Comparison of ENCODE assay signal across 9 cellular contexts in genomic region chr18:62744076-62744705, GRCh38. TPM values are rescaled to one million over a fixed set of nuclear protein-coding genes. Genes with fewer than 3 reads are reported as not detected.
DNase-seq lines count a peak whose midpoint lies in the region; ATAC-seq, FAIRE-seq and TF ChIP-seq lines count a peak whose summit lies in the region.
"Had no signal": no experiment of that assay in that cellular context is flagged by ENCODE, and none has a peak within 500 bp of the region (broad histone marks: within the 10 kb centered on the region; RNA-seq: fewer than 3 reads in every experiment).

No MANE protein-coding gene starts in this region.

- H3K9ac ChIP-seq in SK-N-SH (no peak overlapping the region), K562 (ENCODE audit: insufficient read depth in 1 of 2, low read depth in 2 of 2, low read length in 2 of 2) (peak overlapping the region in 1 of 2 experiments; percentile 24; a peak in 1 of 4 replicates)

- TF ChIP-seq CTCF in SK-N-SH (IDR thresholded peaks at IDR 0.05), result no peak
- TF ChIP-seq CTCF in K562 (IDR thresholded peaks at IDR 0.05 in 2 of 3, conservative IDR thresholded peaks at IDR 0.05 in 1 of 3; ENCODE audit: insufficient read depth in 2 of 3, low read depth in 1 of 3, low read length in 3 of 3), result no peak
- no peak for TF ChIP-seq CTCF in thyroid gland (IDR thresholded peaks at IDR 0.05)
- no peak for TF ChIP-seq CTCF in testis (IDR thresholded peaks at IDR 0.05)

- in situ Hi-C loops in K562 (cut with MboI), result no loop called here

- H3K9me3 ChIP-seq in SK-N-SH (no peaks in the 10 kb centered on the region), K562 (replicated peaks; ENCODE audit: control insufficient read depth, insufficient read depth, low read depth, low read length) (no peaks in the 10 kb centered on the region), thyroid gland (no peaks in the 10 kb centered on the region), testis (no peaks in the 10 kb centered on the region)

- no peak for DNase-seq in SK-N-SH
- no peak for DNase-seq in K562 (ENCODE audit: extremely low read depth in 1 of 4, low spot score in 3 of 4)
- DNase-seq in thyroid gland, result peak in 1 of 2 donors; percentile 27
- DNase-seq in testis, result no peak
- no peak for DNase-seq in activated CD4-positive, alpha-beta T cell treated with anti-CD3 and anti-CD28 coated beads, Interleukin-2, amount 50 U/mL, for 48 hours
- no peak for DNase-seq in NCI-H1694 (lab: John Stamatoyannopoulos, UW)

- intact Hi-C loops in K562 (cut with micrococcal nuclease) (loop anchor here (10.0 kb wide), 1 partner anchor 91 kb away; no protein-coding TSS in a partner anchor), thyroid gland (cut with DNase I) (no loop called here), testis (cut with DNase I; ENCODE audit: low total_unique reads) (no loop called here)

- POLR2A ChIA-PET in SK-N-SH (lab: Yijun Ruan, JAX), result interaction anchor here (0.6 kb wide), 1 partner anchor 130 kb away, joined by 4 read pairs; no protein-coding TSS in a partner anchor
- POLR2A ChIA-PET in K562 (lab: Yijun Ruan, JAX), result interaction anchor here (0.8 kb wide), 1 partner anchor 20 kb away, joined by 5 read pairs; no protein-coding TSS in a partner anchor

- 97% methylated on average over 3 of the region's 3 CpGs for WGBS in SK-N-SH (ENCODE audit: low lambda C conversion rate)
- 83% methylated on average over 3 of the region's 3 CpGs for WGBS in K562 (ENCODE audit: insufficient coverage, low coverage, missing lambda C conversion rate)
- WGBS in thyroid gland, 2 donors, result 82 to 93% methylated on average over 3 of the region's 3 CpGs
- 91 to 100% methylated on average over 3 of the region's 3 CpGs for WGBS in testis, 2 donors

- peaks cover 0 to 13% of the 10 kb centered on the region in 2 experiments; a peak in 2 of 4 replicates for H3K4me1 ChIP-seq in SK-N-SH (ENCODE audit: control insufficient read depth in 1 of 2, insufficient read depth in 2 of 2, low read depth in 1 of 2, low read length in 1 of 2)
- H3K4me1 ChIP-seq in K562 (replicated peaks in 1 of 2; ENCODE audit: control insufficient read depth in 2 of 2, insufficient read depth in 2 of 2, low read length in 2 of 2), result peaks cover 7 to 32% of the 10 kb centered on the region in 2 experiments
- H3K4me1 ChIP-seq in thyroid gland, result peaks cover 22 to 42% of the 10 kb centered on the region in 2 donors
- H3K4me1 ChIP-seq in testis, result peaks cover 12% of the 10 kb centered on the region

- no TSS peak for BruUV-seq in K562 (replicated peaks; lab: Mats Ljungman, UMichigan)

- CTCF ChIA-PET in SK-N-SH (lab: Yijun Ruan, JAX), result interaction anchor here (0.7 to 1.6 kb wide), 3 partner anchors 10 to 64 kb away, joined by 3 read pairs; no protein-coding TSS in a partner anchor
- CTCF ChIA-PET in K562 (lab: Yijun Ruan, JAX; ENCODE audit: low intra/inter-chr PET ratio), result no interaction called here

- H3K4me2 ChIP-seq in SK-N-SH, result no peak overlapping the region
- no peak overlapping the region; the same call in 1 of the 2 replicates for H3K4me2 ChIP-seq in K562 (ENCODE audit: insufficient read depth, low read length)

- TF ChIP-seq POLR2A in K562 (conservative IDR thresholded peaks at IDR 0.05) (no peak), thyroid gland (IDR thresholded peaks at IDR 0.05) (no peak), testis (IDR thresholded peaks at IDR 0.05) (no peak)

- no peak overlapping the region for H2AFZ ChIP-seq in SK-N-SH (ENCODE audit: low read depth)
- no peak overlapping the region for H2AFZ ChIP-seq in K562 (ENCODE audit: low read depth, low read length)

- TF ChIP-seq RAD21 in SK-N-SH (IDR thresholded peaks at IDR 0.05; ENCODE audit: low read length) (no peak), K562 (CRISPR knock-in tag; conservative IDR thresholded peaks at IDR 0.05 in 1 of 2, IDR thresholded peaks at IDR 0.05 in 1 of 2) (no peak)

- H3K9me1 ChIP-seq in K562 (ENCODE audit: control insufficient read depth, insufficient read depth, low read length), result no peaks in the 10 kb centered on the region

- H3K36me3 ChIP-seq in SK-N-SH (replicated peaks in 1 of 2; ENCODE audit: control insufficient read depth in 1 of 2, insufficient read depth in 2 of 2, low read length in 1 of 2), result no peaks in the 10 kb centered on the region
- no peaks in the 10 kb centered on the region for H3K36me3 ChIP-seq in K562 (ENCODE audit: control insufficient read depth, insufficient read depth, low read length)
- no peaks in the 10 kb centered on the region for H3K36me3 ChIP-seq in thyroid gland
- H3K36me3 ChIP-seq in testis (ENCODE audit: low read depth, missing control alignments), result no peaks in the 10 kb centered on the region

- no peak for FAIRE-seq in K562 (lab: Jason Lieb, UNC)
- FAIRE-seq: urothelium cell line had no signal

- H3K9me2 ChIP-seq in SK-N-SH, result no peaks in the 10 kb centered on the region

- no peak overlapping the region for H3K4me3 ChIP-seq in SK-N-SH (ENCODE audit: low read depth in 2 of 2, low read length in 1 of 2)
- no peak overlapping the region for H3K4me3 ChIP-seq in K562
- H3K4me3 ChIP-seq in thyroid gland (replicated peaks in 1 of 3), result no peak overlapping the region
- no peak overlapping the region for H3K4me3 ChIP-seq in testis

- H3K27ac ChIP-seq in SK-N-SH (ENCODE audit: low read depth in 2 of 2, low read length in 1 of 2) (no peak overlapping the region), K562 (ENCODE audit: extremely low read depth, low read depth, low read length) (peak overlapping the region; percentile 43; the same call in 2 of the 3 replicates), thyroid gland (peak overlapping the region; percentile 15 to 40 (median 28)), testis (no peak overlapping the region)

- H3K27me3 ChIP-seq in SK-N-SH (ENCODE audit: insufficient read depth), result no peaks in the 10 kb centered on the region
- no peaks in the 10 kb centered on the region for H3K27me3 ChIP-seq in K562 (ENCODE audit: control insufficient read depth in 2 of 2, insufficient read depth in 2 of 2, low read length in 2 of 2)
- no peaks in the 10 kb centered on the region for H3K27me3 ChIP-seq in thyroid gland
- no peaks in the 10 kb centered on the region for H3K27me3 ChIP-seq in testis

- TF ChIP-seq EP300 in SK-N-SH (IDR thresholded peaks at IDR 0.05; ENCODE audit: borderline replicate concordance in 1 of 2, low read depth in 1 of 2, low read length in 1 of 2), result no peak
- TF ChIP-seq EP300 in K562 (IDR thresholded peaks at IDR 0.05; ENCODE audit: low read length), result no peak

- H3F3A ChIP-seq in SK-N-SH (replicated peaks; ENCODE audit: insufficient read depth), result peaks cover 4% of the 10 kb centered on the region

- ATAC-seq in SK-N-SH treated with all-trans-retinoic acid at 6 μM for 48 hours (0 out of 3 replicates have a peak, but pooled peaks have one; percentile 28), HG03108 (IDR thresholded peaks at IDR 0.05; ENCODE audit: unreplicated experiment) (peak; percentile 78), K562 (peak; percentile 12; the same call in 1 of the 3 replicates)

- H4K20me1 ChIP-seq in SK-N-SH (ENCODE audit: insufficient read depth) (no peaks in the 10 kb centered on the region), K562 (replicated peaks; ENCODE audit: control insufficient read depth, insufficient read depth, low read length) (no peaks in the 10 kb centered on the region)

- H3K79me2 ChIP-seq in SK-N-SH (ENCODE audit: insufficient read depth) (peaks cover 27% of the 10 kb centered on the region), K562 (ENCODE audit: control insufficient read depth, insufficient read depth, low read length) (peaks cover 84% of the 10 kb centered on the region)

TF ChIP-seq in SK-N-SH treated with all-trans-retinoic acid at 6 μM for 48 hours, 23 proteins besides CTCF, POLR2A, EP300 and RAD21 (continues in another document):
- TF ChIP-seq OSR1 (CRISPR knock-in tag; IDR thresholded peaks at IDR 0.05) (no peak), PPARA (CRISPR knock-in tag; IDR thresholded peaks at IDR 0.05; ENCODE audit: borderline replicate concordance) (no peak), ISL1 (CRISPR knock-in tag; IDR thresholded peaks at IDR 0.05) (no peak), CSDC2 (CRISPR knock-in tag; IDR thresholded peaks at IDR 0.05) (no peak), ZNF8 (CRISPR knock-in tag; IDR thresholded peaks at IDR 0.05) (no peak)

TF ChIP-seq in SK-N-SH, 30 proteins besides CTCF, POLR2A, EP300 and RAD21 (continues in another document):
- TF ChIP-seq TEAD4 (IDR thresholded peaks at IDR 0.05; ENCODE audit: borderline replicate concordance, insufficient read depth) (no peak), EZH2phosphoT487 (IDR thresholded peaks at IDR 0.05; ENCODE audit: borderline replicate concordance, low read depth) (no peak), NFIC (IDR thresholded peaks at IDR 0.05; ENCODE audit: borderline replicate concordance) (no peak)

TF ChIP-seq in K562, 482 proteins besides CTCF, POLR2A, EP300 and RAD21 (continues in another document):
- TF ChIP-seq HMGN3 (IDR thresholded peaks at IDR 0.05; ENCODE audit: borderline replicate concordance, extremely low read depth, insufficient read length, low read depth, low read length) (no peak), MEIS2 (IDR thresholded peaks at IDR 0.05; ENCODE audit: partially characterized antibody) (peak; percentile 37)

RNA-seq across cellular contexts. Expression of gene PHLPP1, which starts 28.9 kb away (rescaled TPM):
- polyA plus RNA-seq in SK-N-SH (2012; rRNA removed) (4.0 and 4.6 TPM in 2 replicates), K562 (2011; rRNA removed) (3.4 and 6.0 TPM in 2 replicates), K562 (2014; fragmentation: Illumina TruSeq; extraction: Trizol) (4.8 and 7.2 TPM in 2 replicates), K562 (2014; fragmentation: Nextera tagmentation; extraction: Ambion mirVana) (under 1 TPM; 0.56 TPM), K562 (2014; rRNA removed) (2.6 and 2.8 TPM in 2 replicates), testis (ENCODE audit: insufficient read depth, low read depth, low replicate concordance) (31.5 TPM)
- polyA plus RNA-seq in SK-N-SH (2012; cell fraction: cytosol; rRNA removed), result 3.1 and 4.0 TPM in 2 replicates
- 5.5 and 6.0 TPM in 2 replicates for polyA plus RNA-seq in SK-N-SH (2012; cell fraction: nucleus; rRNA removed)
- total RNA-seq in K562 (2011; cell fraction: chromatin; rRNA removed; ENCODE audit: low replicate concordance), result 30.9 and 39.4 TPM in 2 replicates
- total RNA-seq in K562 (2011; cell fraction: nucleolus; rRNA removed), result 13.0 and 15.7 TPM in 2 replicates
- total RNA-seq in K562 (2011; cell fraction: nucleoplasm; rRNA removed), result 12.4 and 12.5 TPM in 2 replicates
- total RNA-seq in K562 (2014; rRNA removed) (4.9 and 5.8 TPM in 2 replicates), K562 (2014; rRNA removed; fragmentation: Illumina TruSeq; extraction: Trizol) (4.5 and 4.6 TPM in 2 replicates), K562 (2015; rRNA removed; fragmentation: Illumina TruSeq; extraction: Trizol) (4.5 and 5.9 TPM in 2 replicates), K562 (2021) (7.6 and 9.0 TPM in 2 replicates), thyroid gland (10 to 100 TPM; 14.6 to 22.7 (median 20.4) TPM), testis (10 to 100 TPM; 50.5 to 60.1 TPM)
- polyA plus RNA-seq in K562 (2011; cell fraction: cytosol; rRNA removed), result 3.4 and 4.6 TPM in 2 replicates
- polyA plus RNA-seq in K562 (2011; cell fraction: nucleus; rRNA removed), result 5.6 and 7.3 TPM in 2 replicates
- polyA plus RNA-seq in K562 (2012), result 5.3 and 5.6 TPM in 2 replicates
- polyA minus RNA-seq in K562 (2011; rRNA and poly(A)+ RNA removed), result 20.7 and 42.8 TPM in 2 replicates
- 11.4 and 14.5 TPM in 2 replicates for polyA minus RNA-seq in K562 (2011; cell fraction: cytosol; rRNA and poly(A)+ RNA removed)
- polyA minus RNA-seq in K562 (2011; cell fraction: nucleus; rRNA and poly(A)+ RNA removed), result 10.1 and 27.2 TPM in 2 replicates

Comparison
In these comparisons a context has a peak if more than half of its experiments do, and no peak if none do; other contexts are left out.
1. ATAC-seq: peak in every context shown above with its lines; median percentile 78 in HG03108; 28 in SK-N-SH treated with all-trans-retinoic acid at 6 μM for 48 hours; 12 in K562.
2. H3K27ac ChIP-seq: peak in K562 (single experiment) and thyroid gland (3 of 3); none in SK-N-SH (0 of 2) and testis (0 of 2).